In the genomic region with DNA sequence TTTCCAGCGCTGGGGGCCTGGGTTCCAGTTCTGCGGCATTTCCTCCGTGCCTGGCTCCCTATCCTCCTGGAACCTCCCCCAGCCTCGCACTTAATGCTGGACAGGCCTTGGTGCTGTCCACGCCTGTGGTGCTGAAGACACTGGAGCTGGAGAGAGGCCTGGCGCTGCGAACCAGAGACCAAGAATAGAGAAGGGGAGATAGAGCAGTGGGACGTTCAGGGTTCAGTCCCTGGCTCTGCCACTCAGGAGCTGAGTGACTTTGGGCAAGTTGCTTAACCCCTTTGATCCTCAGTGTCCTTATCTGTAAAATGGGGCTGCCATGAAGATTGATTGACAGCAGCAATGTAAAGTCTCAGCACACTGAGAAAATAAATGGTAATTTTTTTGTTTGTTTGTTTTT, we compare ENCODE assay signal across 1 cellular context.
A peak's percentile ranks its signal among the peaks of the same experiment; 100 is the strongest.
TF ChIP-seq lines count a peak whose summit lies in the region.

No MANE protein-coding gene starts in this region.

TF ChIP-seq in HepG2, 621 proteins besides CTCF, POLR2A, EP300 and RAD21 (continued from another document and continues in another):
- no peak for TF ChIP-seq SIX1 (CRISPR knock-in tag; IDR thresholded peaks at IDR 0.05; ENCODE audit: borderline replicate concordance)
- TF ChIP-seq, protein P1, sequence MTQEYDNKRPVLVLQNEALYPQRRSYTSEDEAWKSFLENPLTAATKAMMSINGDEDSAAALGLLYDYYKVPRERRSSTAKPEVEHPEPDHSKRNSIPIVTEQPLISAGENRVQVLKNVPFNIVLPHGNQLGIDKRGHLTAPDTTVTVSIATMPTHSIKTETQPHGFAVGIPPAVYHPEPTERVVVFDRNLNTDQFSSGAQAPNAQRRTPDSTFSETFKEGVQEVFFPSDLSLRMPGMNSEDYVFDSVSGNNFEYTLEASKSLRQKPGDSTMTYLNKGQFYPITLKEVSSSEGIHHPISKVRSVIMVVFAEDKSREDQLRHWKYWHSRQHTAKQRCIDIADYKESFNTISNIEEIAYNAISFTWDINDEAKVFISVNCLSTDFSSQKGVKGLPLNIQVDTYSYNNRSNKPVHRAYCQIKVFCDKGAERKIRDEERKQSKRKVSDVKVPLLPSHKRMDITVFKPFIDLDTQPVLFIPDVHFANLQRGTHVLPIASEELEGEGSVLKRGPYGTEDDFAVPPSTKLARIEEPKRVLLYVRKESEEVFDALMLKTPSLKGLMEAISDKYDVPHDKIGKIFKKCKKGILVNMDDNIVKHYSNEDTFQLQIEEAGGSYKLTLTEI (CRISPR knock-in tag; conservative IDR thresholded peaks at IDR 0.05): no peak
- no peak for TF ChIP-seq NFE2L1 (CRISPR knock-in tag; IDR thresholded peaks at IDR 0.05; ENCODE audit: borderline replicate concordance)
- TF ChIP-seq LCORL (IDR thresholded peaks at IDR 0.05): no peak
- TF ChIP-seq LCORL (CRISPR knock-in tag; IDR thresholded peaks at IDR 0.05): no peak
- peak; percentile 99 for TF ChIP-seq BORCS8-MEF2B (CRISPR knock-in tag; IDR thresholded peaks at IDR 0.05)
- TF ChIP-seq ZNF136 (CRISPR knock-in tag; IDR thresholded peaks at IDR 0.05; ENCODE audit: low read depth): no peak
- TF ChIP-seq SIX4 (CRISPR knock-in tag; IDR thresholded peaks at IDR 0.05): peak; percentile 89
- TF ChIP-seq MAFK (conservative IDR thresholded peaks at IDR 0.05 in 1 of 2, IDR thresholded peaks at IDR 0.05 in 1 of 2; ENCODE audit: low read length in 2 of 2): no peak
- TF ChIP-seq, protein P2, sequence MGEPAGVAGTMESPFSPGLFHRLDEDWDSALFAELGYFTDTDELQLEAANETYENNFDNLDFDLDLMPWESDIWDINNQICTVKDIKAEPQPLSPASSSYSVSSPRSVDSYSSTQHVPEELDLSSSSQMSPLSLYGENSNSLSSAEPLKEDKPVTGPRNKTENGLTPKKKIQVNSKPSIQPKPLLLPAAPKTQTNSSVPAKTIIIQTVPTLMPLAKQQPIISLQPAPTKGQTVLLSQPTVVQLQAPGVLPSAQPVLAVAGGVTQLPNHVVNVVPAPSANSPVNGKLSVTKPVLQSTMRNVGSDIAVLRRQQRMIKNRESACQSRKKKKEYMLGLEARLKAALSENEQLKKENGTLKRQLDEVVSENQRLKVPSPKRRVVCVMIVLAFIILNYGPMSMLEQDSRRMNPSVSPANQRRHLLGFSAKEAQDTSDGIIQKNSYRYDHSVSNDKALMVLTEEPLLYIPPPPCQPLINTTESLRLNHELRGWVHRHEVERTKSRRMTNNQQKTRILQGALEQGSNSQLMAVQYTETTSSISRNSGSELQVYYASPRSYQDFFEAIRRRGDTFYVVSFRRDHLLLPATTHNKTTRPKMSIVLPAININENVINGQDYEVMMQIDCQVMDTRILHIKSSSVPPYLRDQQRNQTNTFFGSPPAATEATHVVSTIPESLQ (CRISPR knock-in tag; conservative IDR thresholded peaks at IDR 0.05): peak; percentile 98
- peak; percentile 78; the same call in 1 of the 2 replicates for TF ChIP-seq ZNF101 (CRISPR knock-in tag; IDR thresholded peaks at IDR 0.05; ENCODE audit: borderline replicate concordance, low read depth)
- TF ChIP-seq SRSF1 (optimal IDR thresholded peaks at IDR 0.05; ENCODE audit: low read depth, low read length): no peak
- TF ChIP-seq ZBTB7A (CRISPR knock-in tag; IDR thresholded peaks at IDR 0.05): peak; percentile 45; the same call in 1 of the 2 replicates
- TF ChIP-seq ZNF83 (CRISPR knock-in tag; IDR thresholded peaks at IDR 0.05; ENCODE audit: borderline replicate concordance): 0 out of 2 replicates have a peak, but pooled peaks have one; percentile 85
- TF ChIP-seq, protein P3, sequence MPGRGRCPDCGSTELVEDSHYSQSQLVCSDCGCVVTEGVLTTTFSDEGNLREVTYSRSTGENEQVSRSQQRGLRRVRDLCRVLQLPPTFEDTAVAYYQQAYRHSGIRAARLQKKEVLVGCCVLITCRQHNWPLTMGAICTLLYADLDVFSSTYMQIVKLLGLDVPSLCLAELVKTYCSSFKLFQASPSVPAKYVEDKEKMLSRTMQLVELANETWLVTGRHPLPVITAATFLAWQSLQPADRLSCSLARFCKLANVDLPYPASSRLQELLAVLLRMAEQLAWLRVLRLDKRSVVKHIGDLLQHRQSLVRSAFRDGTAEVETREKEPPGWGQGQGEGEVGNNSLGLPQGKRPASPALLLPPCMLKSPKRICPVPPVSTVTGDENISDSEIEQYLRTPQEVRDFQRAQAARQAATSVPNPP (CRISPR knock-in tag; IDR thresholded peaks at IDR 0.05): no peak
- no peak for TF ChIP-seq ZNF670 (CRISPR knock-in tag; IDR thresholded peaks at IDR 0.05; ENCODE audit: borderline replicate concordance)
- no peak for TF ChIP-seq HDAC6 (IDR thresholded peaks at IDR 0.05; ENCODE audit: low read depth, low read length)
- no peak for TF ChIP-seq ZNF350 (CRISPR knock-in tag; IDR thresholded peaks at IDR 0.05; ENCODE audit: borderline replicate concordance, low read depth)
- TF ChIP-seq NPAS2 (CRISPR knock-in tag; IDR thresholded peaks at IDR 0.05; ENCODE audit: borderline replicate concordance): no peak
- TF ChIP-seq GFI1 (CRISPR knock-in tag; IDR thresholded peaks at IDR 0.05; ENCODE audit: borderline replicate concordance): 0 out of 2 replicates have a peak, but pooled peaks have one; percentile 34
- TF ChIP-seq CCAR2 (optimal IDR thresholded peaks at IDR 0.05; ENCODE audit: low read depth, low read length): no peak
- TF ChIP-seq, protein P4, sequence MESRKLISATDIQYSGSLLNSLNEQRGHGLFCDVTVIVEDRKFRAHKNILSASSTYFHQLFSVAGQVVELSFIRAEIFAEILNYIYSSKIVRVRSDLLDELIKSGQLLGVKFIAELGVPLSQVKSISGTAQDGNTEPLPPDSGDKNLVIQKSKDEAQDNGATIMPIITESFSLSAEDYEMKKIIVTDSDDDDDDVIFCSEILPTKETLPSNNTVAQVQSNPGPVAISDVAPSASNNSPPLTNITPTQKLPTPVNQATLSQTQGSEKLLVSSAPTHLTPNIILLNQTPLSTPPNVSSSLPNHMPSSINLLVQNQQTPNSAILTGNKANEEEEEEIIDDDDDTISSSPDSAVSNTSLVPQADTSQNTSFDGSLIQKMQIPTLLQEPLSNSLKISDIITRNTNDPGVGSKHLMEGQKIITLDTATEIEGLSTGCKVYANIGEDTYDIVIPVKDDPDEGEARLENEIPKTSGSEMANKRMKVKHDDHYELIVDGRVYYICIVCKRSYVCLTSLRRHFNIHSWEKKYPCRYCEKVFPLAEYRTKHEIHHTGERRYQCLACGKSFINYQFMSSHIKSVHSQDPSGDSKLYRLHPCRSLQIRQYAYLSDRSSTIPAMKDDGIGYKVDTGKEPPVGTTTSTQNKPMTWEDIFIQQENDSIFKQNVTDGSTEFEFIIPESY (CRISPR knock-in tag; IDR thresholded peaks at IDR 0.05): 0 out of 2 replicates have a peak, but pooled peaks have one; percentile 37
- peak; percentile 53; the same call in 1 of the 2 replicates for TF ChIP-seq ZBTB7B (CRISPR knock-in tag; IDR thresholded peaks at IDR 0.05)
- TF ChIP-seq RXRA (CRISPR knock-in tag; IDR thresholded peaks at IDR 0.05): peak; percentile 50; the same call in 1 of the 2 replicates
- TF ChIP-seq RARG (CRISPR knock-in tag; IDR thresholded peaks at IDR 0.05; ENCODE audit: low read depth): no peak
- TF ChIP-seq, protein P5, sequence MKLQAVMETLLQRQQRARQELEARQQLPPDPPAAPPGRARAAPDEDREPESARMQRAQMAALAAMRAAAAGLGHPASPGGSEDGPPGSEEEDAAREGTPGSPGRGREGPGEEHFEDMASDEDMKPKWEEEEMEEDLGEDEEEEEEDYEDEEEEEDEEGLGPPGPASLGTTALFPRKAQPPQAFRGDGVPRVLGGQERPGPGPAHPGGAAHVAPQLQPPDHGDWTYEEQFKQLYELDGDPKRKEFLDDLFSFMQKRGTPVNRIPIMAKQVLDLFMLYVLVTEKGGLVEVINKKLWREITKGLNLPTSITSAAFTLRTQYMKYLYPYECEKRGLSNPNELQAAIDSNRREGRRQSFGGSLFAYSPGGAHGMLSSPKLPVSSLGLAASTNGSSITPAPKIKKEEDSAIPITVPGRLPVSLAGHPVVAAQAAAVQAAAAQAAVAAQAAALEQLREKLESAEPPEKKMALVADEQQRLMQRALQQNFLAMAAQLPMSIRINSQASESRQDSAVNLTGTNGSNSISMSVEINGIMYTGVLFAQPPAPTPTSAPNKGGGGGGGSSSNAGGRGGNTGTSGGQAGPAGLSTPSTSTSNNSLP (IDR thresholded peaks at IDR 0.05; ENCODE audit: low read depth, low read length): no peak
- TF ChIP-seq ZNF263 (CRISPR knock-in tag; IDR thresholded peaks at IDR 0.05): peak; percentile 60; the same call in 1 of the 2 replicates
- no peak for TF ChIP-seq CC2D1A (CRISPR knock-in tag; IDR thresholded peaks at IDR 0.05)
- TF ChIP-seq ZFAT (CRISPR knock-in tag; conservative IDR thresholded peaks at IDR 0.05): peak; percentile 41; the same call in 1 of the 2 replicates
- TF ChIP-seq SCMH1 (CRISPR knock-in tag; IDR thresholded peaks at IDR 0.05; ENCODE audit: borderline replicate concordance): 0 out of 2 replicates have a peak, but pooled peaks have one; percentile 33
- peak; percentile 98 for TF ChIP-seq SRY (CRISPR knock-in tag; IDR thresholded peaks at IDR 0.05)
- peak; percentile 90; the same call in 1 of the 2 replicates for TF ChIP-seq ZNF124 (CRISPR knock-in tag; IDR thresholded peaks at IDR 0.05)
- TF ChIP-seq ZNF788 (CRISPR knock-in tag; IDR thresholded peaks at IDR 0.05; ENCODE audit: borderline replicate concordance): no peak; the same call in 1 of the 2 replicates
- TF ChIP-seq HNRNPL (IDR thresholded peaks at IDR 0.05; ENCODE audit: low read depth, low read length): no peak
- TF ChIP-seq KMT2A (CRISPR knock-in tag; IDR thresholded peaks at IDR 0.05): no peak
- TF ChIP-seq HOXA7 (CRISPR knock-in tag; IDR thresholded peaks at IDR 0.05): 0 out of 2 replicates have a peak, but pooled peaks have one; percentile 83
- peak; percentile 63 for TF ChIP-seq TEAD3 (CRISPR knock-in tag; optimal IDR thresholded peaks at IDR 0.05; ENCODE audit: borderline replicate concordance)
- TF ChIP-seq, protein P6, sequence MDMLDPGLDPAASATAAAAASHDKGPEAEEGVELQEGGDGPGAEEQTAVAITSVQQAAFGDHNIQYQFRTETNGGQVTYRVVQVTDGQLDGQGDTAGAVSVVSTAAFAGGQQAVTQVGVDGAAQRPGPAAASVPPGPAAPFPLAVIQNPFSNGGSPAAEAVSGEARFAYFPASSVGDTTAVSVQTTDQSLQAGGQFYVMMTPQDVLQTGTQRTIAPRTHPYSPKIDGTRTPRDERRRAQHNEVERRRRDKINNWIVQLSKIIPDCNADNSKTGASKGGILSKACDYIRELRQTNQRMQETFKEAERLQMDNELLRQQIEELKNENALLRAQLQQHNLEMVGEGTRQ (IDR thresholded peaks at IDR 0.05; ENCODE audit: low read depth, low read length): no peak
- TF ChIP-seq, protein P6 (CRISPR knock-in tag; IDR thresholded peaks at IDR 0.05; ENCODE audit: borderline replicate concordance): no peak
- no peak for TF ChIP-seq ZNF550 (CRISPR knock-in tag; IDR thresholded peaks at IDR 0.05; ENCODE audit: borderline replicate concordance)
- peak; percentile 81 for TF ChIP-seq IKZF4 (CRISPR knock-in tag; IDR thresholded peaks at IDR 0.05; ENCODE audit: borderline replicate concordance, low read depth, not compliant biosample characterization)
- TF ChIP-seq REXO4 (CRISPR knock-in tag; IDR thresholded peaks at IDR 0.05; ENCODE audit: borderline replicate concordance): no peak
- TF ChIP-seq, protein P7, sequence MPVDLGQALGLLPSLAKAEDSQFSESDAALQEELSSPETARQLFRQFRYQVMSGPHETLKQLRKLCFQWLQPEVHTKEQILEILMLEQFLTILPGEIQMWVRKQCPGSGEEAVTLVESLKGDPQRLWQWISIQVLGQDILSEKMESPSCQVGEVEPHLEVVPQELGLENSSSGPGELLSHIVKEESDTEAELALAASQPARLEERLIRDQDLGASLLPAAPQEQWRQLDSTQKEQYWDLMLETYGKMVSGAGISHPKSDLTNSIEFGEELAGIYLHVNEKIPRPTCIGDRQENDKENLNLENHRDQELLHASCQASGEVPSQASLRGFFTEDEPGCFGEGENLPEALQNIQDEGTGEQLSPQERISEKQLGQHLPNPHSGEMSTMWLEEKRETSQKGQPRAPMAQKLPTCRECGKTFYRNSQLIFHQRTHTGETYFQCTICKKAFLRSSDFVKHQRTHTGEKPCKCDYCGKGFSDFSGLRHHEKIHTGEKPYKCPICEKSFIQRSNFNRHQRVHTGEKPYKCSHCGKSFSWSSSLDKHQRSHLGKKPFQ (CRISPR knock-in tag; IDR thresholded peaks at IDR 0.05; ENCODE audit: insufficient replicate concordance): peak; percentile 67
- TF ChIP-seq MATR3 (CRISPR knock-in tag; IDR thresholded peaks at IDR 0.05): no peak
- peak; percentile 96 for TF ChIP-seq ZNF792 (CRISPR knock-in tag; IDR thresholded peaks at IDR 0.05)
